ENCODE assay signal across 8 cellular contexts in the genomic region with DNA sequence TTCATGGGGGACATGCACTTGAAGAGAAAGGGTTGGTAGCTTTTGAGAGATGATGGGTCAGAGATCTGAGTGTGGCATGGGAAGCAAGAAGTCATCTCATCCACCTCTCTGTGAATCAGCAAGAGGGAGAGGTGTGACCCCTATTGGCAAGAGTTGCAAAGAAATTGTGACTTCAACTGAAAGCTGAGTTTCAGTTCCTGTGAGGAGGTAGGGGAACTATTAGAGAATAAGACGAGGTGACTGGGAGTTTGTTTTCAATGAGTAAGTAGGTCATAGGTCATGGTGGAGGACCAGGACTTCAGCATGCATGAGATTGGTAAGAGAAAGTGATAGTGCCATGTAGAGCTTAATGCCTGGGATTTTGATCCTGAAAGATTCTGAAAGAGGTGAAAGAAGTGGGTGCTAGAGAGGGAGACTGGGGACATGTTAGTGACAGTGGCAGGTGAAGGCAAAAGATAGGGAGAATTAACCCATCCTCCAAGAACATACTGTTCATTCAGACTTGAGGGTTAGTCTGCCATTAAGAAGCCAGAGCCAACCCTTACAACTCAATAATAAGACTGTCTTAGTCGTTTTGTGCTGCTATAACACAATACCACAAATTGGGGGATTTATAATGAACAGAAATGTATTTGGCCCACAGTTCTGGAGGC.
A peak's percentile ranks its signal among the peaks of the same experiment; 100 is the strongest.
DNase-seq lines count a peak whose midpoint lies in the region; ATAC-seq and TF ChIP-seq lines count a peak whose summit lies in the region.

No MANE protein-coding gene starts in this region.

- no peaks in the 10 kb centered on the region for H3K36me3 Mint-ChIP-seq in GM23338 (ENCODE audit: low read depth)
- no peaks in the 10 kb centered on the region for H3K36me3 Mint-ChIP-seq in natural killer cell treated with Interleukin-12 subunit alpha and Interleukin-12 subunit beta and Interleukin-15 and Interleukin-18, amount 100 ng/mL, for 72 hours

- H3K4me3 Mint-ChIP-seq in GM23338 = no peak overlapping the region
- H3K4me3 Mint-ChIP-seq in natural killer cell treated with Interleukin-12 subunit alpha and Interleukin-12 subunit beta and Interleukin-15 and Interleukin-18, amount 100 ng/mL, for 72 hours = no peak overlapping the region

- no peaks in the 10 kb centered on the region for H3K9me3 ChIP-seq in Karpas-422 (ENCODE audit: low read length)

- peaks cover 19% of the 10 kb centered on the region for H3K4me1 ChIP-seq in GM23338 (ENCODE audit: insufficient read depth)
- H3K4me1 ChIP-seq in Karpas-422 (ENCODE audit: low read length) = peaks cover 43% of the 10 kb centered on the region

- H3K27me3 Mint-ChIP-seq in GM23338 (ENCODE audit: insufficient read depth, low read depth, poor library complexity) = no peaks in the 10 kb centered on the region
- peaks cover 0 to 5% of the 10 kb centered on the region in 2 donors for H3K27me3 Mint-ChIP-seq in natural killer cell treated with Interleukin-12 subunit alpha and Interleukin-12 subunit beta and Interleukin-15 and Interleukin-18, amount 100 ng/mL, for 72 hours

- no peak overlapping the region for H3K4me3 ChIP-seq in GM23338
- no peak overlapping the region for H3K4me3 ChIP-seq in Karpas-422 (ENCODE audit: low read length)
- no peak overlapping the region for H3K4me3 ChIP-seq in brain microvascular endothelial cell (ENCODE audit: low read depth, low read length)

- H3K27me3 ChIP-seq in GM23338 (ENCODE audit: insufficient read depth) = no peaks in the 10 kb centered on the region
- H3K27me3 ChIP-seq in Karpas-422 (ENCODE audit: low read length) = no peaks in the 10 kb centered on the region
- H3K27me3 ChIP-seq in brain microvascular endothelial cell (replicated peaks) = no peaks in the 10 kb centered on the region

- no peaks in the 10 kb centered on the region for H3K36me3 ChIP-seq in GM23338 (ENCODE audit: insufficient read depth)
- peaks cover 68% of the 10 kb centered on the region for H3K36me3 ChIP-seq in Karpas-422 (ENCODE audit: insufficient read depth, low read length)
- no peaks in the 10 kb centered on the region for H3K36me3 ChIP-seq in brain microvascular endothelial cell (replicated peaks)

- no peaks in the 10 kb centered on the region for H3K9me3 Mint-ChIP-seq in GM23338
- H3K9me3 Mint-ChIP-seq in natural killer cell treated with Interleukin-12 subunit alpha and Interleukin-12 subunit beta and Interleukin-15 and Interleukin-18, amount 100 ng/mL, for 72 hours = no peaks in the 10 kb centered on the region

- peak; percentile 84 for ATAC-seq in GM23338
- peak; percentile 62 to 84 for ATAC-seq in natural killer cell treated with Interleukin-12 subunit alpha and Interleukin-12 subunit beta and Interleukin-15 and Interleukin-18, amount 100 ng/mL, for 72 hours

- peak overlapping the region; percentile 24; the same call in 1 of the 2 replicates for H3K9ac ChIP-seq in Karpas-422 (ENCODE audit: low read length)

- H3K27ac Mint-ChIP-seq in GM23338 = no peak overlapping the region
- no peak overlapping the region for H3K27ac Mint-ChIP-seq in natural killer cell treated with Interleukin-12 subunit alpha and Interleukin-12 subunit beta and Interleukin-15 and Interleukin-18, amount 100 ng/mL, for 72 hours

- H3K79me2 ChIP-seq in GM23338 (replicated peaks; ENCODE audit: insufficient read depth) (no peaks in the 10 kb centered on the region), Karpas-422 (ENCODE audit: low read length) (peaks cover 5% of the 10 kb centered on the region; the same call in 1 of the 2 replicates)

- TF ChIP-seq CTCF in GM23338 (conservative IDR thresholded peaks at IDR 0.05; ENCODE audit: low read depth in 2 of 2) = peak; percentile 60 to 84
- TF ChIP-seq CTCF in brain microvascular endothelial cell (IDR thresholded peaks at IDR 0.05; ENCODE audit: low read depth, low read length, missing control alignments) = peak; percentile 72

- in situ Hi-C loops in brain microvascular endothelial cell (cut with HindIII; ENCODE audit: low pct_ligation_motif_present, low sequenced_read_pairs) = no loop called here

- no peaks in the 10 kb centered on the region for H4K20me1 ChIP-seq in GM23338 (replicated peaks; ENCODE audit: insufficient read depth)
- H4K20me1 ChIP-seq in Karpas-422 (ENCODE audit: insufficient read depth, low read depth, low read length) = no peaks in the 10 kb centered on the region

- no peak overlapping the region for H3K27ac ChIP-seq in GM23338 (ENCODE audit: low read depth)
- peak overlapping the region; percentile 67 for H3K27ac ChIP-seq in Karpas-422 (ENCODE audit: low read length)
- H3K27ac ChIP-seq in brain microvascular endothelial cell = no peak overlapping the region

- H3K4me1 Mint-ChIP-seq in GM23338 = peaks cover 11% of the 10 kb centered on the region
- no peaks in the 10 kb centered on the region for H3K4me1 Mint-ChIP-seq in natural killer cell treated with Interleukin-12 subunit alpha and Interleukin-12 subunit beta and Interleukin-15 and Interleukin-18, amount 100 ng/mL, for 72 hours (ENCODE audit: low read depth in 2 of 2)

- no peaks in the 10 kb centered on the region for H3F3A ChIP-seq in GM23338 (replicated peaks; ENCODE audit: low read depth)

- H2AFZ ChIP-seq in GM23338 (no peak overlapping the region), Karpas-422 (ENCODE audit: low read length) (no peak overlapping the region)

- H3K9me2 ChIP-seq in GM23338 (ENCODE audit: insufficient read depth) (no peaks in the 10 kb centered on the region), Karpas-422 (replicated peaks; ENCODE audit: insufficient read depth, low read length) (no peaks in the 10 kb centered on the region)

- H3K4me2 ChIP-seq in GM23338 = no peak overlapping the region
- H3K4me2 ChIP-seq in Karpas-422 (ENCODE audit: low read depth, low read length, poor library complexity, severe bottlenecking) = no peak overlapping the region

- DNase-seq in stimulated activated CD4-positive, alpha-beta T cell treated with anti-CD3 and anti-CD28 coated beads, Interleukin-15, amount 100 ng/mL, for 48 hours (ENCODE audit: low read depth in 2 of 2) = peak; percentile 6 to 22
- DNase-seq in stimulated activated CD4-positive, alpha-beta T cell treated with anti-CD3 and anti-CD28 coated beads, Interleukin-4, amount 100 ng/mL, for 1 hour = no peak
- DNase-seq in GM23338 (ENCODE audit: low spot score) (peak; percentile 64), Karpas-422 (peak; percentile 90), brain microvascular endothelial cell (peak; percentile 41), nucleus accumbens (lab: John Stamatoyannopoulos, UW) (no peak)
- no peak for DNase-seq in natural killer cell treated with Interleukin-12 subunit alpha and Interleukin-12 subunit beta and Interleukin-15 and Interleukin-18, amount 100 ng/mL, for 72 hours (ENCODE audit: low spot score)
- no peak for DNase-seq in activated CD4-positive, CD25-positive, alpha-beta regulatory T cell (lab: John Stamatoyannopoulos, UW)

TF ChIP-seq in GM23338, 12 proteins besides CTCF, POLR2A, EP300 and RAD21 (continues in another document):
- TF ChIP-seq ZNF114 (CRISPR knock-in tag; IDR thresholded peaks at IDR 0.05) (no peak), STAT1 (IDR thresholded peaks at IDR 0.05; ENCODE audit: unreplicated experiment) (no peak), JUNB (IDR thresholded peaks at IDR 0.05; ENCODE audit: unreplicated experiment) (no peak), EZH2 (IDR thresholded peaks at IDR 0.05; ENCODE audit: low read depth, unreplicated experiment) (no peak), ZNF331 (CRISPR knock-in tag; IDR thresholded peaks at IDR 0.05; ENCODE audit: low read depth) (no peak)
- TF ChIP-seq, protein P1, sequence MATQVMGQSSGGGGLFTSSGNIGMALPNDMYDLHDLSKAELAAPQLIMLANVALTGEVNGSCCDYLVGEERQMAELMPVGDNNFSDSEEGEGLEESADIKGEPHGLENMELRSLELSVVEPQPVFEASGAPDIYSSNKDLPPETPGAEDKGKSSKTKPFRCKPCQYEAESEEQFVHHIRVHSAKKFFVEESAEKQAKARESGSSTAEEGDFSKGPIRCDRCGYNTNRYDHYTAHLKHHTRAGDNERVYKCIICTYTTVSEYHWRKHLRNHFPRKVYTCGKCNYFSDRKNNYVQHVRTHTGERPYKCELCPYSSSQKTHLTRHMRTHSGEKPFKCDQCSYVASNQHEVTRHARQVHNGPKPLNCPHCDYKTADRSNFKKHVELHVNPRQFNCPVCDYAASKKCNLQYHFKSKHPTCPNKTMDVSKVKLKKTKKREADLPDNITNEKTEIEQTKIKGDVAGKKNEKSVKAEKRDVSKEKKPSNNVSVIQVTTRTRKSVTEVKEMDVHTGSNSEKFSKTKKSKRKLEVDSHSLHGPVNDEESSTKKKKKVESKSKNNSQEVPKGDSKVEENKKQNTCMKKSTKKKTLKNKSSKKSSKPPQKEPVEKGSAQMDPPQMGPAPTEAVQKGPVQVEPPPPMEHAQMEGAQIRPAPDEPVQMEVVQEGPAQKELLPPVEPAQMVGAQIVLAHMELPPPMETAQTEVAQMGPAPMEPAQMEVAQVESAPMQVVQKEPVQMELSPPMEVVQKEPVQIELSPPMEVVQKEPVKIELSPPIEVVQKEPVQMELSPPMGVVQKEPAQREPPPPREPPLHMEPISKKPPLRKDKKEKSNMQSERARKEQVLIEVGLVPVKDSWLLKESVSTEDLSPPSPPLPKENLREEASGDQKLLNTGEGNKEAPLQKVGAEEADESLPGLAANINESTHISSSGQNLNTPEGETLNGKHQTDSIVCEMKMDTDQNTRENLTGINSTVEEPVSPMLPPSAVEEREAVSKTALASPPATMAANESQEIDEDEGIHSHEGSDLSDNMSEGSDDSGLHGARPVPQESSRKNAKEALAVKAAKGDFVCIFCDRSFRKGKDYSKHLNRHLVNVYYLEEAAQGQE (IDR thresholded peaks at IDR 0.05; ENCODE audit: unreplicated experiment) = no peak

Comparison
In these comparisons a context has a peak if more than half of its experiments do, and no peak if none do; other contexts are left out.
1. DNase-seq: peak in stimulated activated CD4-positive, alpha-beta T cell treated with anti-CD3 and anti-CD28 coated beads, Interleukin-15, amount 100 ng/mL, for 48 hours (2 of 2), GM23338 (single experiment), Karpas-422 (single experiment) and brain microvascular endothelial cell (single experiment); none in stimulated activated CD4-positive, alpha-beta T cell treated with anti-CD3 and anti-CD28 coated beads, Interleukin-4, amount 100 ng/mL, for 1 hour (single experiment), natural killer cell treated with Interleukin-12 subunit alpha and Interleukin-12 subunit beta and Interleukin-15 and Interleukin-18, amount 100 ng/mL, for 72 hours (single experiment), nucleus accumbens (0 of 56) and activated CD4-positive, CD25-positive, alpha-beta regulatory T cell (0 of 4).